8 cellular contexts compared by ENCODE assay signal in the genomic region with DNA sequence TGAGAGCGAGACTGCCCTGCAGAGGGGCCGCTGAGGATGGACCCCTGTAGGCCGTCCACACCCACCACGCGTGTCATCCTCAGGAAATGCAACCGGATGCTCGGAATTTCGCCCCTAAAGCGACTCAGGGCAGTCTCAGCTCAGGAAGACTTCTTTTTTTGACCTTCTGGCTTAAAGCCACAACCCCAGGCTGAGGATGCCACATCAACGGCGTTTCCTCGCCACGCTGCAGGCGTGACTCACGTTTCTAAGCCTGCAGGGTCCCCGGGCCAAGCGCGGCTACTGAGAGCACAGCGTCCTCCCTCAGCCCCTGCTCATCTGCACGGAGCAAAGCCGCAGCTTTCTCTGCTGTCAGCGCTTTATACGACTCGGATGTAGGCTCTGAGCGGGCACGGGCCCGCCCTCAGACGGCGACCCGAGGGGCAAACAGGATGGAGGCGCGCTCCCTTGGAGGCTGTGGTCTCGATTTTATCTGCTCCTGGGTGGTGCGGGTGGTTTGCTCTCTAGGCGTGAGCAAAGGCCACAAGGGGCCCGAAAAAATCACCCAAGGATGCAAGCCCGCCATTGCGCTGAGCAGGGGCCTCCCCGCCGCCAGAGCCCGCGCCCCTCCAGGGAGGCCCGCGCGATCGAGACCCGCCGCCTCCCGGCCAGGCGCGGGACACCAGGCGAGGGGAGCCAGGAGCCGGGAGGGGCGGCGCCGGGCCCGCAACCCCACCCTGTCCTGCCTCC. TPM values are rescaled to one million over a fixed set of nuclear protein-coding genes. Genes with fewer than 3 reads are reported as not detected.
A peak's percentile ranks its signal among the peaks of the same experiment; 100 is the strongest.
DNase-seq lines count a peak whose midpoint lies in the region; ATAC-seq and TF ChIP-seq lines count a peak whose summit lies in the region.

No MANE protein-coding gene starts in this region.

- H3K9me3 Mint-ChIP-seq in activated T-cell treated with anti-CD3 and anti-CD28 coated beads, Interleukin-2, amount 50 U/mL, for 72 hours = no peaks in the 10 kb centered on the region
- H3K9me3 Mint-ChIP-seq in nephron progenitor cell = peaks cover 25% of the 10 kb centered on the region
- no peaks in the 10 kb centered on the region for H3K9me3 Mint-ChIP-seq in stimulated activated naive CD8-positive, alpha-beta T cell treated with anti-CD3 and anti-CD28 coated beads, Interleukin-15, amount 100 ng/mL, for 72 hours

- H3K4me2 ChIP-seq in OCI-LY1 (ENCODE audit: low read length) = peak overlapping the region; percentile 77
- H3K4me2 ChIP-seq in fibroblast of lung (ENCODE audit: extremely low read depth, insufficient read depth, low read length) = peak overlapping the region; percentile 79

- H3F3A ChIP-seq in OCI-LY1 (ENCODE audit: insufficient read depth, low read length) = no peaks in the 10 kb centered on the region

- H3K9me2 ChIP-seq in OCI-LY1 (ENCODE audit: low read depth, low read length) = no peaks in the 10 kb centered on the region

- H3K36me3 ChIP-seq in OCI-LY1 (ENCODE audit: insufficient read depth, low read length) (peaks cover 37% of the 10 kb centered on the region), fibroblast of lung (ENCODE audit: control insufficient read depth, insufficient read depth, low read length) (peaks cover 8% of the 10 kb centered on the region)

- peak overlapping the region; percentile 51 for H3K27ac Mint-ChIP-seq in activated T-cell treated with anti-CD3 and anti-CD28 coated beads, Interleukin-2, amount 50 U/mL, for 72 hours
- H3K27ac Mint-ChIP-seq in nephron progenitor cell = peak overlapping the region; percentile 96
- peak overlapping the region; percentile 64 to 82 for H3K27ac Mint-ChIP-seq in stimulated activated naive CD8-positive, alpha-beta T cell treated with anti-CD3 and anti-CD28 coated beads, Interleukin-15, amount 100 ng/mL, for 72 hours

- H2AFZ ChIP-seq in OCI-LY1 (ENCODE audit: low read length) = no peak overlapping the region
- H2AFZ ChIP-seq in fibroblast of lung (ENCODE audit: low read length) = no peak overlapping the region

- H3K79me2 ChIP-seq in OCI-LY1 (ENCODE audit: insufficient read depth, low read length) (peaks cover 34% of the 10 kb centered on the region), fibroblast of lung (ENCODE audit: control insufficient read depth, insufficient read depth, low read length) (peaks cover 38% of the 10 kb centered on the region)

- peaks cover 11 to 12% of the 10 kb centered on the region in 2 donors for H3K36me3 Mint-ChIP-seq in activated T-cell treated with anti-CD3 and anti-CD28 coated beads, Interleukin-2, amount 50 U/mL, for 72 hours (ENCODE audit: insufficient read depth in 2 of 2)
- peaks cover 31% of the 10 kb centered on the region for H3K36me3 Mint-ChIP-seq in nephron progenitor cell (ENCODE audit: low read depth)

- H3K4me3 Mint-ChIP-seq in activated T-cell treated with anti-CD3 and anti-CD28 coated beads, Interleukin-2, amount 50 U/mL, for 72 hours = peak overlapping the region; percentile 77 to 82
- H3K4me3 Mint-ChIP-seq in nephron progenitor cell = peak overlapping the region; percentile 83
- peak overlapping the region; percentile 72 to 83 for H3K4me3 Mint-ChIP-seq in stimulated activated naive CD8-positive, alpha-beta T cell treated with anti-CD3 and anti-CD28 coated beads, Interleukin-15, amount 100 ng/mL, for 72 hours

- H3K27me3 Mint-ChIP-seq in activated T-cell treated with anti-CD3 and anti-CD28 coated beads, Interleukin-2, amount 50 U/mL, for 72 hours (ENCODE audit: low read depth) = no peaks in the 10 kb centered on the region
- peaks cover 9% of the 10 kb centered on the region for H3K27me3 Mint-ChIP-seq in nephron progenitor cell (ENCODE audit: low read depth, poor library complexity)
- H3K27me3 Mint-ChIP-seq in stimulated activated naive CD8-positive, alpha-beta T cell treated with anti-CD3 and anti-CD28 coated beads, Interleukin-15, amount 100 ng/mL, for 72 hours = peaks cover 17% of the 10 kb centered on the region

- DNase-seq in AG10803 (ENCODE audit: low read depth) (peak; percentile 74), fibroblast of lung (ENCODE audit: low read depth in 2 of 2) (peak; percentile 77 to 84), nephron progenitor cell (peak; percentile 47)
- DNase-seq in activated T-cell treated with anti-CD3 and anti-CD28 coated beads, Interleukin-2, amount 50 U/mL, for 72 hours = peak; percentile 84 to 93
- DNase-seq in stimulated activated naive CD8-positive, alpha-beta T cell treated with anti-CD3 and anti-CD28 coated beads, Interleukin-15, amount 100 ng/mL, for 72 hours = peak; percentile 81 to 89

- ATAC-seq in GM18909 (IDR thresholded peaks at IDR 0.05; ENCODE audit: poor library complexity, unreplicated experiment) (peak; percentile 53), HG03139 (IDR thresholded peaks at IDR 0.05; ENCODE audit: unreplicated experiment) (peak; percentile 29)
- peak; percentile 58 to 68 for ATAC-seq in activated T-cell treated with anti-CD3 and anti-CD28 coated beads, Interleukin-2, amount 50 U/mL, for 72 hours (replicated peaks in 1 of 2)
- peak; percentile 73 for ATAC-seq in stimulated activated naive CD8-positive, alpha-beta T cell treated with anti-CD3 and anti-CD28 coated beads, Interleukin-15, amount 100 ng/mL, for 72 hours

- H3K9me3 ChIP-seq in OCI-LY1 (ENCODE audit: low read length) (no peaks in the 10 kb centered on the region), fibroblast of lung (ENCODE audit: control insufficient read depth, insufficient read depth, low read depth, low read length) (no peaks in the 10 kb centered on the region)

- peaks cover 52% of the 10 kb centered on the region for H3K4me1 Mint-ChIP-seq in activated T-cell treated with anti-CD3 and anti-CD28 coated beads, Interleukin-2, amount 50 U/mL, for 72 hours (ENCODE audit: low read depth)
- peaks cover 56% of the 10 kb centered on the region for H3K4me1 Mint-ChIP-seq in nephron progenitor cell
- peaks cover 44% of the 10 kb centered on the region for H3K4me1 Mint-ChIP-seq in stimulated activated naive CD8-positive, alpha-beta T cell treated with anti-CD3 and anti-CD28 coated beads, Interleukin-15, amount 100 ng/mL, for 72 hours

- H3K4me3 ChIP-seq in AG10803 (ENCODE audit: low read length) (peak overlapping the region; percentile 69), OCI-LY1 (ENCODE audit: low read depth, low read length, poor library complexity, severe bottlenecking) (peak overlapping the region; percentile 68), fibroblast of lung (replicated peaks in 1 of 4; ENCODE audit: control extremely low read depth in 1 of 4, insufficient read depth in 1 of 4, low read depth in 3 of 4, low read length in 4 of 4) (peak overlapping the region; percentile 49 to 63 (median 58))

- H3K9ac ChIP-seq in OCI-LY1 (ENCODE audit: low read length) (peak overlapping the region; percentile 79), fibroblast of lung (ENCODE audit: insufficient read depth, low read length) (peak overlapping the region; percentile 89)

- peaks cover 7% of the 10 kb centered on the region for H4K20me1 ChIP-seq in OCI-LY1 (ENCODE audit: insufficient read depth, low read length)
- peaks cover 6% of the 10 kb centered on the region for H4K20me1 ChIP-seq in fibroblast of lung (ENCODE audit: control insufficient read depth, extremely low read depth, insufficient read depth, low read length)

- H3K4me1 ChIP-seq in OCI-LY1 (ENCODE audit: insufficient read depth, low read length, severe bottlenecking) = peaks cover 42% of the 10 kb centered on the region
- peaks cover 10% of the 10 kb centered on the region for H3K4me1 ChIP-seq in fibroblast of lung (ENCODE audit: control insufficient read depth, extremely low read depth, insufficient read depth, low read length)

- H3K27me3 ChIP-seq in OCI-LY1 (ENCODE audit: insufficient read depth, low read length) = no peaks in the 10 kb centered on the region
- no peaks in the 10 kb centered on the region for H3K27me3 ChIP-seq in fibroblast of lung (ENCODE audit: control insufficient read depth, insufficient read depth, low read length)

- peak overlapping the region; percentile 85 for H3K27ac ChIP-seq in OCI-LY1 (ENCODE audit: low read depth, low read length, poor library complexity, severe bottlenecking)
- peak overlapping the region; percentile 97 for H3K27ac ChIP-seq in fibroblast of lung (ENCODE audit: insufficient read depth, low read length)

- TF ChIP-seq CTCF in AG10803 (conservative IDR thresholded peaks at IDR 0.05; ENCODE audit: low read length) (no peak), OCI-LY1 (IDR thresholded peaks at IDR 0.05; ENCODE audit: low read length) (peak; percentile 39; the same call in 1 of the 2 replicates), fibroblast of lung (conservative IDR thresholded peaks at IDR 0.05 in 1 of 2, IDR thresholded peaks at IDR 0.05 in 1 of 2; ENCODE audit: low read depth in 1 of 2, low read length in 2 of 2) (no peak), nephron progenitor cell (IDR thresholded peaks at IDR 0.05) (no peak)

RNA-seq across cellular contexts. Expression of a gene that starts 0.7 kb away (rescaled TPM):
- 10 to 100 TPM; 36.5 to 46.6 TPM for total RNA-seq in activated T-cell treated with anti-CD3 and anti-CD28 coated beads, Interleukin-2, amount 50 U/mL, for 72 hours
- total RNA-seq in fibroblast of lung = 193 and 353 TPM in 2 replicates
- 170 and 216 TPM in 2 replicates for polyA plus RNA-seq in fibroblast of lung
- polyA plus RNA-seq in fibroblast of lung (2012) = 141 and 158 TPM in 2 replicates
- polyA minus RNA-seq in fibroblast of lung (ENCODE audit: low replicate concordance) = 191 and 255 TPM in 2 replicates

Comparison
In these comparisons a context has a peak if more than half of its experiments do, and no peak if none do; other contexts are left out.
1. Peak in every context shown above with its lines: DNase-seq, ATAC-seq, H3K4me3 ChIP-seq and H3K27ac ChIP-seq.